ENCODE assay signal across 11 cellular contexts in the genomic region with DNA sequence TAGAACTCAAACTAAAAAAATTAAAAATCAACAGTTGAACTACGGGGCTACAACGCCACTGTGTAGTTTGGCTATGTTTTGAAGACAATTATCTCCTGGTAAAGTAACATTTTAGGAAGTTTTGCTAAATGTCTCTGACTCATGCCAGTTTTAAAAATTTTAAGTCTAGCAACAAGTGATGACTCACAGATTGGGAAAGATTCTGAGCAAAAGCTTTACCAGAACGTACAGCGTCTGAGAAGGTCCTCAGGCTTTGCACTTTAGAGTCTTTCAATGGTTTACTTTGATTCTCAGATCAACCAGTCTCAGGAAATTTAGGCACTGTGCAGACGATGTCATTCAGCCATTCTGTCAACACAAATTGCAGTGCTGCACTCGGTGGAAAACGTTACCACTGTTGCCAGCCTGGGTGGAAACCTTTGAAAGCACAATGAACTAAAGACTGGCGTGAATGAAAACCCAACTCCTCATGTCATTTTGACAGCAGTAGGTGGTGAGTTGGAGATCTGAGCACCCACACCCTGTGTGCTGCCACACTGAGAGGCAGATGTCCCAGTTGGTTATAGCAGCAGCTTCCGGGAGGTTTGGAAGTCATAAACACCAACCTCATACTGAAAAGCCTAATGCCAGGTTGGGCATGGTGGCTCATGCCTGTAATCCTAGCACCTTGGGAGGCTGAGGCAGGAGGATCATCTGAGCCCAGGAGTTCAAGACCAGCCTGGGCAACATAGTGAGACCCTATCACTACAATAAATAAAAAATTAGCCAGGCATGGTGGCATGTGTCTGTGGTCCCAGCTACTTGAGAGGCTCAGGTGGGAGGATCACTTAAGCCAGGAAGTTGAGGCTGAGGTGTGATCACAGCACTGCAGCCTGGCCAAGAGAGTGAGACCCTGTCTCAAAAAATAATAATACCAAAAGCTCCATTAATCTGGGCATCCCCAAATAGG. TPM values are rescaled to one million over a fixed set of nuclear protein-coding genes. Genes with fewer than 3 reads are reported as not detected.
A peak's percentile ranks its signal among the peaks of the same experiment; 100 is the strongest.
DNase-seq lines count a peak whose midpoint lies in the region; ATAC-seq and TF ChIP-seq lines count a peak whose summit lies in the region.
"Had no signal": no experiment of that assay in that cellular context is flagged by ENCODE, and none has a peak within 500 bp of the region (broad histone marks: within the 10 kb centered on the region; RNA-seq: fewer than 3 reads in every experiment).

No MANE protein-coding gene starts in this region.

- no peaks in the 10 kb centered on the region for H3K27me3 ChIP-seq in breast epithelium

- H3K4me1 Mint-ChIP-seq in MCF 10A (ENCODE audit: insufficient read depth, unreplicated experiment): peaks cover 8% of the 10 kb centered on the region

- H3K36me3 ChIP-seq in breast epithelium: no peaks in the 10 kb centered on the region

- no peak for TF ChIP-seq CTCF in MCF 10A (IDR thresholded peaks at IDR 0.05; ENCODE audit: unreplicated experiment)
- no peak for TF ChIP-seq CTCF in breast epithelium (IDR thresholded peaks at IDR 0.05)
- no peak for TF ChIP-seq CTCF in fibroblast of the aortic adventitia (IDR thresholded peaks at IDR 0.05; ENCODE audit: insufficient read depth, low read length)

- intact Hi-C loops in MCF 10A (cut with micrococcal nuclease) (no loop called here), breast epithelium (cut with DNase I; ENCODE audit: low total_unique reads) (no loop called here)

- H3K27me3 Mint-ChIP-seq in MCF 10A (ENCODE audit: insufficient read depth, unreplicated experiment): no peaks in the 10 kb centered on the region

- H3K4me3 ChIP-seq in breast epithelium (no peak overlapping the region), fibroblast of the aortic adventitia (ENCODE audit: low read depth, low read length) (peak overlapping the region; percentile 26)

- H3K9me3 Mint-ChIP-seq in MCF 10A (ENCODE audit: unreplicated experiment): no peaks in the 10 kb centered on the region

- CTCF ChIA-PET in MCF 10A (lab: Yijun Ruan, JAX): interaction anchor here (0.6 kb wide), 2 partner anchors 80 to 237 kb away, joined by 3 to 5 read pairs; no protein-coding TSS in a partner anchor

- ATAC-seq in HG02884 (IDR thresholded peaks at IDR 0.05; ENCODE audit: unreplicated experiment): no peak

- H3K4me3 Mint-ChIP-seq in MCF 10A (ENCODE audit: unreplicated experiment): no peak overlapping the region

- no TSS peak for BruUV-seq in MCF 10A (replicated peaks; lab: Mats Ljungman, UMichigan)

- H3K9me3 ChIP-seq in breast epithelium: no peaks in the 10 kb centered on the region

- DNase-seq in MCF 10A (ENCODE audit: unreplicated experiment) (peak; percentile 88), breast epithelium (ENCODE audit: low spot score in 2 of 2) (no peak), SKM-1 treated with dmso at 0.1 percent for 144 hours (lab: John Stamatoyannopoulos, UW; ENCODE audit: unreplicated experiment) (peak; percentile 30), fibroblast of the aortic adventitia (ENCODE audit: low read depth) (peak; percentile 89), superior temporal gyrus (ENCODE audit: extremely low spot score) (peak; percentile 40), NCI-H82 (lab: John Stamatoyannopoulos, UW) (no peak), ecto neural progenitor cell (ENCODE audit: low spot score) (no peak)
- DNase-seq: activated effector memory CD4-positive, alpha-beta T cell treated with anti-CD3 and anti-CD28 coated beads, Interleukin-2, amount 50 U/mL, for 16 hours; DMS79; NCI-H345 had no signal

- peaks cover 32% of the 10 kb centered on the region for H3K36me3 Mint-ChIP-seq in MCF 10A (ENCODE audit: insufficient read depth, unreplicated experiment)

- peak overlapping the region; percentile 46 for H3K27ac Mint-ChIP-seq in MCF 10A (ENCODE audit: low read depth, unreplicated experiment)

- TF ChIP-seq POLR2A in breast epithelium (IDR thresholded peaks at IDR 0.05): no peak

- peak overlapping the region in 1 of 2 donors; percentile 59 for H3K27ac ChIP-seq in breast epithelium

- POLR2A ChIA-PET in MCF 10A (lab: Yijun Ruan, JAX): interaction anchor here (0.8 to 2.3 kb wide), 4 partner anchors 21 to 301 kb away, joined by 4 to 8 read pairs (median 4); a partner anchor contains a TSS

- H3K4me1 ChIP-seq in breast epithelium: no peaks in the 10 kb centered on the region

RNA-seq across cellular contexts. Expression of a gene that starts 6.3 kb away (rescaled TPM):
- total RNA-seq in MCF 10A (2022): 15.9 and 22.6 TPM in 2 replicates
- 10 to 100 TPM; 11.9 to 20.6 (median 14.9) TPM for total RNA-seq in breast epithelium
- 3.6 and 21.8 TPM in 2 replicates for total RNA-seq in fibroblast of the aortic adventitia (ENCODE audit: low replicate concordance)

RNA-seq across cellular contexts. Expression of a gene that starts 47.1 kb away (rescaled TPM):
- total RNA-seq in MCF 10A (2022) (118 and 126 TPM in 2 replicates), breast epithelium (100 to 1,000 TPM; 105 to 176 (median 127) TPM), fibroblast of the aortic adventitia (ENCODE audit: low replicate concordance) (46.9 and 123 TPM in 2 replicates)

Comparison
In these comparisons a context has a peak if more than half of its experiments do, and no peak if none do; other contexts are left out.
1. DNase-seq: peak in MCF 10A (single experiment), SKM-1 treated with dmso at 0.1 percent for 144 hours (single experiment), fibroblast of the aortic adventitia (single experiment) and superior temporal gyrus (single experiment); none in breast epithelium (0 of 2), NCI-H82 (single experiment) and ecto neural progenitor cell (single experiment).